Comparison of ENCODE assay signal across 26 cellular contexts in genomic region chr17:71966055-71966454, GRCh38.
"Had no signal": no experiment of that assay in that cellular context is flagged by ENCODE, and none has a peak within 500 bp of the region (broad histone marks: within the 10 kb centered on the region; RNA-seq: fewer than 3 reads in every experiment).

No MANE protein-coding gene starts in this region.

- H3K27me3 ChIP-seq: pancreas, testis, uterus had no signal

- H3K36me3 Mint-ChIP-seq: activated CD4-positive, alpha-beta memory T cell treated with anti-CD3 and anti-CD28 coated beads for 36 hours; mesothelial cell of epicardium; naive B cell; type B pancreatic cell had no signal

- H3K27me3 Mint-ChIP-seq: activated CD4-positive, alpha-beta memory T cell treated with anti-CD3 and anti-CD28 coated beads for 36 hours; activated CD4-positive, alpha-beta T cell treated with anti-CD3 and anti-CD28 coated beads, Interleukin-2, amount 10 ng/mL, durations not matched to agents 24 days and 14 days; effector memory CD8-positive, alpha-beta T cell; naive B cell; type B pancreatic cell had no signal

- H3K27ac ChIP-seq: gastroesophageal sphincter, pancreas, prostate gland, testis, uterus had no signal

- DNase-seq: activated CD4-positive, alpha-beta memory T cell treated with anti-CD3 and anti-CD28 coated beads for 36 hours; activated CD4-positive, alpha-beta T cell treated with anti-CD3 and anti-CD28 coated beads, Interleukin-2, amount 10 ng/mL, durations not matched to agents 24 days and 14 days; activated CD4-positive, CD25-positive, alpha-beta regulatory T cell treated with anti-CD3 and anti-CD28 coated beads, Interleukin-2, amount 50 U/mL, for 72 hours; activated CD8-positive, alpha-beta memory T cell treated with anti-CD3 and anti-CD28 coated beads, Interleukin-2, amount 50 U/mL, for 4 hours; activated gamma-delta T cell; activated naive CD4-positive, alpha-beta T cell treated with anti-CD3 and anti-CD28 coated beads, Interleukin-2, amount 50 U/mL, for 16 hours; activated T-cell treated with anti-CD3 and anti-CD28 coated beads, Interleukin-2, amount 50 U/mL, for 1 hour; amniotic stem cell; cortex of kidney; effector memory CD8-positive, alpha-beta T cell; erythroblast; kidney glomerular epithelial cell; mammary epithelial cell; naive B cell; nephron progenitor cell; pancreas; stimulated activated CD4-positive, alpha-beta T cell treated with anti-CD3 and anti-CD28 coated beads, Interleukin-2, amount 100 ng/mL, for 48 hours; stimulated activated naive CD4-positive, alpha-beta T cell treated with Interleukin-2 at 50 U/mL for 16 hours; T-helper 2 cell; testis; uterus had no signal

- H3K9me3 Mint-ChIP-seq: activated CD4-positive, alpha-beta memory T cell treated with anti-CD3 and anti-CD28 coated beads for 36 hours; activated CD4-positive, alpha-beta T cell treated with anti-CD3 and anti-CD28 coated beads, Interleukin-2, amount 10 ng/mL, durations not matched to agents 24 days and 14 days; effector memory CD8-positive, alpha-beta T cell; mesothelial cell of epicardium; type B pancreatic cell had no signal

- H3K9me3 ChIP-seq: gastroesophageal sphincter, pancreas, prostate gland, testis, uterus had no signal

- H3K27ac Mint-ChIP-seq: activated CD4-positive, alpha-beta memory T cell treated with anti-CD3 and anti-CD28 coated beads for 36 hours; activated CD4-positive, alpha-beta T cell treated with anti-CD3 and anti-CD28 coated beads, Interleukin-2, amount 10 ng/mL, durations not matched to agents 24 days and 14 days; activated T-helper 1 cell treated with anti-CD3 and anti-CD28 coated beads, Interleukin-12 subunit alpha, Interleukin-12 subunit beta, Interleukin-2, Interleukin-4 antibody, amounts not matched to agents 30 ng/mL and 10 ng/mL and 1 ng/mL, durations not matched to agents 14 hours and 24 hours and 36 hours; effector memory CD8-positive, alpha-beta T cell; mesothelial cell of epicardium; naive B cell; nephron progenitor cell; type B pancreatic cell had no signal

- H3K36me3 ChIP-seq: gastroesophageal sphincter, pancreas, prostate gland, uterus had no signal

- ATAC-seq: effector memory CD8-positive, alpha-beta T cell; gastroesophageal sphincter; pancreas had no signal

- H3K4me1 ChIP-seq: gastroesophageal sphincter, pancreas, prostate gland, testis, uterus had no signal

- H3K4me3 Mint-ChIP-seq: activated CD4-positive, alpha-beta memory T cell treated with anti-CD3 and anti-CD28 coated beads for 36 hours; activated CD4-positive, alpha-beta T cell treated with anti-CD3 and anti-CD28 coated beads, Interleukin-2, amount 10 ng/mL, durations not matched to agents 24 days and 14 days; activated T-helper 1 cell treated with anti-CD3 and anti-CD28 coated beads, Interleukin-12 subunit alpha, Interleukin-12 subunit beta, Interleukin-2, Interleukin-4 antibody, amounts not matched to agents 30 ng/mL and 10 ng/mL and 1 ng/mL, durations not matched to agents 14 hours and 24 hours and 36 hours; effector memory CD8-positive, alpha-beta T cell; mesothelial cell of epicardium; naive B cell; nephron progenitor cell; type B pancreatic cell had no signal

- H3K4me3 ChIP-seq: gastroesophageal sphincter, pancreas, prostate gland, testis, uterus had no signal

- H3K4me1 Mint-ChIP-seq: activated CD4-positive, alpha-beta T cell treated with anti-CD3 and anti-CD28 coated beads, Interleukin-2, amount 10 ng/mL, durations not matched to agents 24 days and 14 days; mesothelial cell of epicardium; naive B cell had no signal
